9 cellular contexts compared by ENCODE assay signal in the genomic region with DNA sequence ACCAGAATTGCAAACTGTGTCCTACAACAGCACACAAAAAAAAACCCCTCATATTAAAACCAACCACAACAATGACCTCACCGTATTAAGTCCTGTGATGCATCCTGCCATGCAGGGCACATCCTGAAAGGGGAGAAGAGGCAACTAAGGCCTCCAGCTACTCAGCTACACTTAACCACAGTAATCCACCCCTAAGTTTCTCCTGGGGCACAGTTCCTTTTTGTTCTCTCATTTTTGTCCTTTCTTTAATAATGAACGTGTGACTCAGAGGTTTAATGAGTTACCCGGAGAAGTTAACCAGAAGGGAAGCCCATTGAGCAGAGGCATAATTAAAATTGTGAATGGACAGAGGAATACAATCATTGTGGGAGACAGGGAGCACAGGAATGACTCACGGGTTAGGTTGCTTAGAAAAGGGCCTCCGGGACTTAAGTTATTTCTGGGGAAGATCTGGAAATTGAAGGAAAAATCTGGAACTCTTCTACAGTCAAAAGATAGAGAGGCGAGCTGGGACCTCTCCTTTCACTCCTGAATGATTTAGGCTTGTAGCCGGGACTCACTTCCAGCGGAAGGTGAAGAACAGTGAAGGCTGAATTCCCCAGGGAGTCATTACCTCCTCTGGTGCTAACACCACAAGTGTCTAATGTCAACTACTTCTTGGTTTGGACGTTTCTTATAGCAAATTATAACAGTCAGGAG. TPM values are rescaled to one million over a fixed set of nuclear protein-coding genes. Genes with fewer than 3 reads are reported as not detected.
DNase-seq lines count a peak whose midpoint lies in the region; ATAC-seq and TF ChIP-seq lines count a peak whose summit lies in the region.
"Had no signal": no experiment of that assay in that cellular context is flagged by ENCODE, and none has a peak within 500 bp of the region (broad histone marks: within the 10 kb centered on the region; RNA-seq: fewer than 3 reads in every experiment).

No MANE protein-coding gene starts in this region.

- H3K79me2 ChIP-seq in GM23338 (replicated peaks; ENCODE audit: insufficient read depth): no peaks in the 10 kb centered on the region

- no peak overlapping the region for H3K27ac ChIP-seq in GM23338 (ENCODE audit: low read depth)

- no peaks in the 10 kb centered on the region for H3K27me3 ChIP-seq in GM23338 (ENCODE audit: insufficient read depth)
- H3K27me3 ChIP-seq in skeletal muscle satellite cell (ENCODE audit: control insufficient read depth, insufficient read depth, low read length): no peaks in the 10 kb centered on the region

- peak overlapping the region; percentile 75; the same call in 1 of the 2 replicates for H2AFZ ChIP-seq in GM23338

- no peak overlapping the region for H3K4me3 ChIP-seq in GM23338
- H3K4me3 ChIP-seq in skeletal muscle satellite cell (ENCODE audit: low read length): peak overlapping the region; percentile 17

- no peaks in the 10 kb centered on the region for H3K9me3 ChIP-seq in skeletal muscle satellite cell (replicated peaks; ENCODE audit: low read length)

- TF ChIP-seq CTCF in GM23338 (conservative IDR thresholded peaks at IDR 0.05; ENCODE audit: low read depth in 2 of 2) (no peak), chondrocyte (IDR thresholded peaks at IDR 0.05) (no peak), omental fat pad (IDR thresholded peaks at IDR 0.05) (no peak)

- H3K4me2 ChIP-seq in GM23338 (no peak overlapping the region), skeletal muscle satellite cell (ENCODE audit: low read length) (peak overlapping the region; percentile 63)

- H3F3A ChIP-seq in GM23338 (replicated peaks; ENCODE audit: low read depth): no peaks in the 10 kb centered on the region

- H3K4me1 ChIP-seq in GM23338 (ENCODE audit: insufficient read depth): peaks cover 6% of the 10 kb centered on the region; the same call in 1 of the 2 replicates
- peaks cover 27% of the 10 kb centered on the region for H3K4me1 ChIP-seq in skeletal muscle satellite cell (ENCODE audit: control insufficient read depth, insufficient read depth, low read length)

- ATAC-seq in GM23338: peak; percentile 37; the same call in 1 of the 3 replicates
- ATAC-seq in omental fat pad (ENCODE audit: low FRiP score): no peak

- H3K9me2 ChIP-seq in GM23338 (ENCODE audit: insufficient read depth): peaks cover 11% of the 10 kb centered on the region; the same call in 1 of the 2 replicates

- H4K20me1 ChIP-seq in GM23338 (replicated peaks; ENCODE audit: insufficient read depth): no peaks in the 10 kb centered on the region

- H3K4me1 Mint-ChIP-seq in GM23338: peaks cover 22% of the 10 kb centered on the region
- peaks cover 16% of the 10 kb centered on the region for H3K4me1 Mint-ChIP-seq in chondrocyte (ENCODE audit: low read depth)

- H3K4me3 Mint-ChIP-seq in GM23338 (no peak overlapping the region), chondrocyte (ENCODE audit: unreplicated experiment) (no peak overlapping the region)

- H3K9me3 Mint-ChIP-seq in GM23338: no peaks in the 10 kb centered on the region
- no peaks in the 10 kb centered on the region for H3K9me3 Mint-ChIP-seq in chondrocyte (ENCODE audit: low read depth)

- peaks cover 2% of the 10 kb centered on the region for H3K27me3 Mint-ChIP-seq in GM23338 (ENCODE audit: insufficient read depth, low read depth, poor library complexity)
- H3K27me3 Mint-ChIP-seq in chondrocyte (ENCODE audit: low read depth): peaks cover 4% of the 10 kb centered on the region

- H3K36me3 Mint-ChIP-seq in GM23338 (ENCODE audit: low read depth) (no peaks in the 10 kb centered on the region), chondrocyte (ENCODE audit: low read depth) (peaks cover 2% of the 10 kb centered on the region)

- H3K27ac Mint-ChIP-seq in GM23338 (no peak overlapping the region), chondrocyte (ENCODE audit: unreplicated experiment) (peak overlapping the region; percentile 58)

- H3K36me3 ChIP-seq in GM23338 (ENCODE audit: insufficient read depth) (no peaks in the 10 kb centered on the region), skeletal muscle satellite cell (ENCODE audit: insufficient read depth, low read length) (no peaks in the 10 kb centered on the region)

- peak overlapping the region; percentile 3 for H3K9ac ChIP-seq in skeletal muscle satellite cell (ENCODE audit: low read depth, low read length)

- DNase-seq in GM03348 (ENCODE audit: low spot score): peak; percentile 63
- DNase-seq in GM23338 (ENCODE audit: low spot score): no peak
- DNase-seq in NCI-H146 (lab: John Stamatoyannopoulos, UW): peak; percentile 33
- DNase-seq in chondrocyte (ENCODE audit: low spot score): no peak
- no peak for DNase-seq in DMS114 treated with DMSO at 0.1 percent for 48 hours (lab: John Stamatoyannopoulos, UW; ENCODE audit: unreplicated experiment)
- DNase-seq in omental fat pad (ENCODE audit: low spot score): no peak
- no peak for DNase-seq in activated CD8-positive, alpha-beta memory T cell treated with anti-CD3 and anti-CD28 coated beads, Interleukin-2, amount 50 U/mL, for 48 hours
- DNase-seq: left cardiac atrium had no signal

TF ChIP-seq in GM23338, 12 proteins besides CTCF, POLR2A, EP300 and RAD21 (continues in another document):
- TF ChIP-seq JUNB (IDR thresholded peaks at IDR 0.05; ENCODE audit: unreplicated experiment) (no peak), NANOG (IDR thresholded peaks at IDR 0.05; ENCODE audit: borderline replicate concordance) (no peak), POLR2AphosphoS5 (IDR thresholded peaks at IDR 0.05; ENCODE audit: low read depth) (no peak), CREB1 (CRISPR knock-in tag; IDR thresholded peaks at IDR 0.05; ENCODE audit: low read depth) (no peak), ZNF114 (CRISPR knock-in tag; IDR thresholded peaks at IDR 0.05) (no peak)
- TF ChIP-seq, protein P1, sequence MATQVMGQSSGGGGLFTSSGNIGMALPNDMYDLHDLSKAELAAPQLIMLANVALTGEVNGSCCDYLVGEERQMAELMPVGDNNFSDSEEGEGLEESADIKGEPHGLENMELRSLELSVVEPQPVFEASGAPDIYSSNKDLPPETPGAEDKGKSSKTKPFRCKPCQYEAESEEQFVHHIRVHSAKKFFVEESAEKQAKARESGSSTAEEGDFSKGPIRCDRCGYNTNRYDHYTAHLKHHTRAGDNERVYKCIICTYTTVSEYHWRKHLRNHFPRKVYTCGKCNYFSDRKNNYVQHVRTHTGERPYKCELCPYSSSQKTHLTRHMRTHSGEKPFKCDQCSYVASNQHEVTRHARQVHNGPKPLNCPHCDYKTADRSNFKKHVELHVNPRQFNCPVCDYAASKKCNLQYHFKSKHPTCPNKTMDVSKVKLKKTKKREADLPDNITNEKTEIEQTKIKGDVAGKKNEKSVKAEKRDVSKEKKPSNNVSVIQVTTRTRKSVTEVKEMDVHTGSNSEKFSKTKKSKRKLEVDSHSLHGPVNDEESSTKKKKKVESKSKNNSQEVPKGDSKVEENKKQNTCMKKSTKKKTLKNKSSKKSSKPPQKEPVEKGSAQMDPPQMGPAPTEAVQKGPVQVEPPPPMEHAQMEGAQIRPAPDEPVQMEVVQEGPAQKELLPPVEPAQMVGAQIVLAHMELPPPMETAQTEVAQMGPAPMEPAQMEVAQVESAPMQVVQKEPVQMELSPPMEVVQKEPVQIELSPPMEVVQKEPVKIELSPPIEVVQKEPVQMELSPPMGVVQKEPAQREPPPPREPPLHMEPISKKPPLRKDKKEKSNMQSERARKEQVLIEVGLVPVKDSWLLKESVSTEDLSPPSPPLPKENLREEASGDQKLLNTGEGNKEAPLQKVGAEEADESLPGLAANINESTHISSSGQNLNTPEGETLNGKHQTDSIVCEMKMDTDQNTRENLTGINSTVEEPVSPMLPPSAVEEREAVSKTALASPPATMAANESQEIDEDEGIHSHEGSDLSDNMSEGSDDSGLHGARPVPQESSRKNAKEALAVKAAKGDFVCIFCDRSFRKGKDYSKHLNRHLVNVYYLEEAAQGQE (IDR thresholded peaks at IDR 0.05; ENCODE audit: unreplicated experiment): no peak

RNA-seq across cellular contexts. Expression of a gene that starts 36.9 kb away (rescaled TPM):
- 0.14 and 0.39 TPM in 2 replicates for total RNA-seq in GM23338 (2014; rRNA removed; shearing (Covaris generic))
- 0.24 and 0.30 TPM in 2 replicates for polyA plus RNA-seq in GM23338 (2016; fragmentation: Nextera tagmentation; extraction: Ambion mirVana)
- total RNA-seq in chondrocyte (3.6 to 5.6 TPM (median 4.5 TPM) in 3 replicates), omental fat pad (10 to 100 TPM in 1 of 4 donors, 1 to 10 TPM in 3; 6.1 to 10.1 (median 7.8) TPM)
- total RNA-seq in skeletal muscle satellite cell (2012; rRNA removed): 0.25 and 0.44 TPM in 2 replicates

Comparison
In these comparisons a context has a peak if more than half of its experiments do, and no peak if none do; other contexts are left out.
1. DNase-seq: peak in GM03348 (single experiment) and NCI-H146 (single experiment); none in GM23338 (single experiment), chondrocyte (single experiment), DMS114 treated with DMSO at 0.1 percent for 48 hours (single experiment), omental fat pad (single experiment) and activated CD8-positive, alpha-beta memory T cell treated with anti-CD3 and anti-CD28 coated beads, Interleukin-2, amount 50 U/mL, for 48 hours (single experiment).